In genomic region chr11:12008790-12009616, GRCh38 we compare ENCODE assay signal across 8 cellular contexts. TPM values are rescaled to one million over a fixed set of nuclear protein-coding genes. Genes with fewer than 3 reads are reported as not detected.
DNase-seq lines count a peak whose midpoint lies in the region; ATAC-seq and TF ChIP-seq lines count a peak whose summit lies in the region.

No MANE protein-coding gene starts in this region.

- H3K27me3 ChIP-seq in Peyer's patch, result peaks cover 0 to 17% of the 10 kb centered on the region in 2 donors
- peaks cover 31% of the 10 kb centered on the region in 2 donors for H3K27me3 ChIP-seq in mucosa of rectum (ENCODE audit: control insufficient read depth in 2 of 2, insufficient read depth in 2 of 2, low read length in 2 of 2)
- no peaks in the 10 kb centered on the region for H3K27me3 ChIP-seq in vagina

- H3K4me3 ChIP-seq in Peyer's patch (peak overlapping the region; percentile 4 to 63 (median 49)), epithelial cell of esophagus (ENCODE audit: low read length) (peak overlapping the region; percentile 70), mucosa of rectum (ENCODE audit: low read length in 2 of 2) (peak overlapping the region; percentile 56 to 63), vagina (peak overlapping the region; percentile 60 to 80)

- no peaks in the 10 kb centered on the region for H3K9me3 ChIP-seq in Peyer's patch
- H3K9me3 ChIP-seq in mucosa of rectum (ENCODE audit: control insufficient read depth in 2 of 2, low read length in 2 of 2), result no peaks in the 10 kb centered on the region
- no peaks in the 10 kb centered on the region for H3K9me3 ChIP-seq in vagina

- in situ Hi-C loops in GM13976 (cut with MboI; ENCODE audit: low sequenced_read_pairs, unreplicated experiment), result no loop called here

- H3K36me3 ChIP-seq in Peyer's patch (no peaks in the 10 kb centered on the region), mucosa of rectum (ENCODE audit: control insufficient read depth in 2 of 2, insufficient read depth in 2 of 2, low read length in 2 of 2) (no peaks in the 10 kb centered on the region), vagina (no peaks in the 10 kb centered on the region)

- H3K27ac ChIP-seq in Peyer's patch, result peak overlapping the region in 3 of 4 donors; percentile 52 to 69 (median 66)
- H3K27ac ChIP-seq in mucosa of rectum (ENCODE audit: low read depth in 2 of 2, low read length in 2 of 2), result peak overlapping the region in 1 of 2 donors; percentile 48
- H3K27ac ChIP-seq in vagina, result peak overlapping the region; percentile 83

- TF ChIP-seq POLR2A in Peyer's patch (IDR thresholded peaks at IDR 0.05), result no peak
- TF ChIP-seq POLR2A in vagina (IDR thresholded peaks at IDR 0.05), result peak in 1 of 2 donors; percentile 18

- DNase-seq in GM13976 (ENCODE audit: low spot score) (peak; percentile 41), Peyer's patch (no peak), epithelial cell of esophagus (ENCODE audit: low read depth) (peak; percentile 37), vagina (ENCODE audit: extremely low spot score in 2 of 2) (no peak), NAMALWA (ENCODE audit: low spot score) (no peak)

- ATAC-seq in HG02678 (IDR thresholded peaks at IDR 0.05; ENCODE audit: unreplicated experiment) (no peak), GM18873 (IDR thresholded peaks at IDR 0.05; ENCODE audit: low FRiP score, unreplicated experiment) (no peak)

- peak overlapping the region in 1 of 2 donors; percentile 41 for H3K9ac ChIP-seq in mucosa of rectum (ENCODE audit: low read depth in 1 of 2, low read length in 2 of 2)

- H3K4me1 ChIP-seq in Peyer's patch (peaks cover 0 to 13% (median 3%) of the 10 kb centered on the region in 4 donors), mucosa of rectum (ENCODE audit: control insufficient read depth in 2 of 2, insufficient read depth in 2 of 2, low read length in 2 of 2) (no peaks in the 10 kb centered on the region), vagina (peaks cover 49% of the 10 kb centered on the region)

- intact Hi-C loops in vagina (cut with DNase I), result no loop called here

- TF ChIP-seq CTCF in GM13976 (IDR thresholded peaks at IDR 0.05; ENCODE audit: borderline replicate concordance, control extremely low read depth, extremely low read depth, insufficient read depth, missing control alignments) (no peak), Peyer's patch (IDR thresholded peaks at IDR 0.05) (no peak), epithelial cell of esophagus (IDR thresholded peaks at IDR 0.05; ENCODE audit: insufficient read depth, low read depth, low read length, missing control alignments) (no peak), vagina (IDR thresholded peaks at IDR 0.05) (no peak)

RNA-seq across cellular contexts. Expression of gene DKK3, which starts 0.6 kb away (rescaled TPM):
- total RNA-seq in Peyer's patch (10 to 100 TPM; 19.8 to 52.0 (median 26.7) TPM), vagina (110 TPM)

Comparison
In these comparisons a context has a peak if more than half of its experiments do, and no peak if none do; other contexts are left out.
1. DNase-seq: peak in GM13976 (single experiment) and epithelial cell of esophagus (single experiment); none in Peyer's patch (0 of 3), vagina (0 of 2) and NAMALWA (single experiment).
2. Peak in every context shown above with its lines, with median percentiles within 50 percentile points of each other: H3K4me3 ChIP-seq.